8 cellular contexts compared by ENCODE assay signal in the genomic region with DNA sequence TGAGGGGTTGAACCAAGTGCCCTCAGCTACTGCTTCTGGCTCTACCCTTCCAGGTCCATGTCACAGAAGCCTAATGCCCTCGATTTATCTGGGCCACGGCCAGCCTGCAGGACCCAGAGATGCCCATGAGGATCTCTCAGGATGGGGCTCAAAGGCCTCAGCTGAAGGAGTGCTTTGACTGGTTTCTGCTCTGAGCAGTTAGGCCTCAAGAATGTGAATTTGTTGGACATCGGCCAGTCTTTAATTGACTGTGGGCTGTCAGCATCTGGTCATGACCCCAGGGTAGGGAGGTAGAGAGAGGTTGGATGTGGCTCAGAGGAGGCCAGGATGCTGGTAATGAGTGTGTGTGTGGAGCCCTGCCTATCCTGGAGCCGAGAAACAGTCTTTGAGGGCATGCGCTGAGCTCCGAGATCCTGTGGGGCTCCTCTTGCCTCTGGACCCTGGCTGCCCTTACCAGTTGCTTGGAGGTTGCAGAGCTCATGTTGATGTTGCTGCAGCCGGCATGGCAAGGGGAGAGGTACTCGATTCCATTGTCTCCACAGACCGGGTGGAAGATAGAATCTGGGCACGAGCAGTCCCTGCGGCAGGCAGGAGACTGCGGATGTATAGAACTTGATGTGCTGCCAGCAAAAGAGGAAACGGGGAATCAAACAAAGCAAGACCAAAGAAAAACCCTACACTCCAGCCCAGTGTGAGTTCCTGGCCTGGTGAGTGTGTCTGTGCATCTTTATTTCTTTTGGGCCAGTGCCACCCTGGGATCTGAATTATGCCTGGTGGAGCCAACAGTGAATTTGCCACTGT. TPM values are rescaled to one million over a fixed set of nuclear protein-coding genes. Genes with fewer than 3 reads are reported as not detected.
DNase-seq lines count a peak whose midpoint lies in the region; ATAC-seq and TF ChIP-seq lines count a peak whose summit lies in the region.

No MANE protein-coding gene starts in this region.

- CTCF ChIA-PET in CD8-positive, alpha-beta T cell (lab: Charles Lee): no interaction called here

- H3K4me1 ChIP-seq in SJSA1 (replicated peaks): peaks cover 51% of the 10 kb centered on the region
- H3K4me1 ChIP-seq in CD8-positive, alpha-beta T cell (ENCODE audit: insufficient read depth, low read length): no peaks in the 10 kb centered on the region

- no peaks in the 10 kb centered on the region for H3K36me3 ChIP-seq in SJSA1
- no peaks in the 10 kb centered on the region for H3K36me3 ChIP-seq in CD8-positive, alpha-beta T cell (ENCODE audit: insufficient read depth, low read length)

- no peak for ATAC-seq in CD8-positive, alpha-beta T cell

- H3K36me3 Mint-ChIP-seq in CD8-positive, alpha-beta T cell: no peaks in the 10 kb centered on the region

- H3K9me3 Mint-ChIP-seq in CD8-positive, alpha-beta T cell: no peaks in the 10 kb centered on the region

- peaks cover 8% of the 10 kb centered on the region for H3K27me3 Mint-ChIP-seq in CD8-positive, alpha-beta T cell (ENCODE audit: low read depth)

- POLR2A ChIA-PET in CD8-positive, alpha-beta T cell (lab: Charles Lee): no interaction called here

- peaks cover 5% of the 10 kb centered on the region for H3K4me1 Mint-ChIP-seq in CD8-positive, alpha-beta T cell (ENCODE audit: low read depth)

- H3K27ac ChIP-seq in SJSA1: peak overlapping the region; percentile 34
- H3K27ac ChIP-seq in substantia nigra (ENCODE audit: low read depth, low read length, poor library complexity, severe bottlenecking): no peak overlapping the region
- no peak overlapping the region for H3K27ac ChIP-seq in CD8-positive, alpha-beta T cell (ENCODE audit: low read depth, low read length)

- no peaks in the 10 kb centered on the region for H3K27me3 ChIP-seq in SJSA1 (replicated peaks)
- no peaks in the 10 kb centered on the region for H3K27me3 ChIP-seq in CD8-positive, alpha-beta T cell (ENCODE audit: insufficient read depth, low read length)

- TF ChIP-seq CTCF in fibroblast of the aortic adventitia (IDR thresholded peaks at IDR 0.05; ENCODE audit: insufficient read depth, low read length) (no peak), retinal pigment epithelial cell (conservative IDR thresholded peaks at IDR 0.05; ENCODE audit: low read depth, low read length) (no peak)
- no peak for TF ChIP-seq CTCF in CD8-positive, alpha-beta T cell (IDR thresholded peaks at IDR 0.05)

- H3K27ac Mint-ChIP-seq in CD8-positive, alpha-beta T cell: no peak overlapping the region

- DNase-seq in GM03348 (ENCODE audit: low spot score): peak; percentile 31
- DNase-seq in SJSA1 (ENCODE audit: low read depth in 1 of 2, low spot score in 2 of 2): peak; percentile 75 to 81
- peak; percentile 48 for DNase-seq in fibroblast of the aortic adventitia (ENCODE audit: low read depth)
- DNase-seq in retinal pigment epithelial cell (ENCODE audit: low read depth): peak; percentile 74
- no peak for DNase-seq in activated naive CD4-positive, alpha-beta T cell treated with Interleukin-2 at 50 U/mL for 16 hours
- DNase-seq in substantia nigra (lab: John Stamatoyannopoulos, UW): no peak
- no peak for DNase-seq in NCI-H1930 (lab: John Stamatoyannopoulos, UW)
- DNase-seq in CD8-positive, alpha-beta T cell: no peak

- H3K4me3 ChIP-seq in SJSA1 (no peak overlapping the region), fibroblast of the aortic adventitia (ENCODE audit: low read depth, low read length) (no peak overlapping the region), retinal pigment epithelial cell (ENCODE audit: low read length) (no peak overlapping the region)
- no peak overlapping the region for H3K4me3 ChIP-seq in CD8-positive, alpha-beta T cell (ENCODE audit: low read depth, low read length)

- no peaks in the 10 kb centered on the region for H3K9me3 ChIP-seq in SJSA1 (replicated peaks)
- H3K9me3 ChIP-seq in CD8-positive, alpha-beta T cell (ENCODE audit: low read length): no peaks in the 10 kb centered on the region

- intact Hi-C loops in CD8-positive, alpha-beta T cell (cut with DNase I, micrococcal nuclease): no loop called here

- no peak overlapping the region for H3K4me3 Mint-ChIP-seq in CD8-positive, alpha-beta T cell

RNA-seq across cellular contexts. Expression of a gene that starts 49.2 kb away (rescaled TPM):
- 0.06 and 0.18 TPM in 2 replicates for total RNA-seq in SJSA1 (2014; rRNA removed; shearing (Covaris generic))
- total RNA-seq in fibroblast of the aortic adventitia (ENCODE audit: low replicate concordance): 0.36 and 0.49 TPM in 2 replicates
- total RNA-seq in CD8-positive, alpha-beta T cell: 1 to 10 TPM; 1.1 to 1.3 TPM

Comparison
In these comparisons a context has a peak if more than half of its experiments do, and no peak if none do; other contexts are left out.
1. DNase-seq: peak in GM03348 (single experiment), SJSA1 (2 of 2), fibroblast of the aortic adventitia (single experiment) and retinal pigment epithelial cell (single experiment); none in activated naive CD4-positive, alpha-beta T cell treated with Interleukin-2 at 50 U/mL for 16 hours (single experiment), substantia nigra (0 of 49), NCI-H1930 (0 of 2) and CD8-positive, alpha-beta T cell (0 of 7).